In genomic region chr11:112464949-112465348, GRCh38 we compare ENCODE assay signal across 19 cellular contexts.
DNase-seq lines count a peak whose midpoint lies in the region; ATAC-seq and TF ChIP-seq lines count a peak whose summit lies in the region.
"Had no signal": no experiment of that assay in that cellular context is flagged by ENCODE, and none has a peak within 500 bp of the region (broad histone marks: within the 10 kb centered on the region; RNA-seq: fewer than 3 reads in every experiment).

No MANE protein-coding gene starts in this region.

- H3K27ac Mint-ChIP-seq in H9 = no peak overlapping the region
- peak overlapping the region; percentile 7 for H3K27ac Mint-ChIP-seq in nephron progenitor cell
- H3K27ac Mint-ChIP-seq: B cell; CD8-positive, alpha-beta T cell had no signal

- no peak overlapping the region for H2AFZ ChIP-seq in H9 (ENCODE audit: low read length)
- H2AFZ ChIP-seq in mammary epithelial cell (ENCODE audit: low read depth, low read length) = no peak overlapping the region
- no peak overlapping the region for H2AFZ ChIP-seq in OCI-LY7 (ENCODE audit: low read length)

- no peak overlapping the region for H3K27ac ChIP-seq in H9 (ENCODE audit: insufficient read length, low read depth, low read length)
- no peak overlapping the region for H3K27ac ChIP-seq in lower lobe of right lung
- no peak overlapping the region for H3K27ac ChIP-seq in mammary epithelial cell (ENCODE audit: insufficient read depth, low read depth, low read length)
- H3K27ac ChIP-seq in OCI-LY7 (ENCODE audit: low read depth, low read length, poor library complexity, severe bottlenecking) = no peak overlapping the region
- H3K27ac ChIP-seq: 22Rv1, BLaER1, C4-2B had no signal

- H3K4ac ChIP-seq in H9 (ENCODE audit: low read depth, low read length) = no peak overlapping the region

- WGBS in H9 (ENCODE audit: extremely low coverage, insufficient read length, low lambda C conversion rate) = no CpG with 5 or more reads among the region's 1 CpG
- WGBS in mammary epithelial cell (ENCODE audit: low coverage, missing lambda C conversion rate) = 79% methylated on average over 1 of the region's 1 CpG

- H2BK120ac ChIP-seq in H9 (ENCODE audit: low read depth, low read length, poor library complexity, severe bottlenecking) = no peak overlapping the region

- H3K27me3 Mint-ChIP-seq in H9 (ENCODE audit: low read depth) (no peaks in the 10 kb centered on the region; the same call in none of the 2 replicates), nephron progenitor cell (ENCODE audit: low read depth, poor library complexity) (peaks cover 22% of the 10 kb centered on the region)

- H3K9ac ChIP-seq in H9 (ENCODE audit: extremely low read depth, insufficient read length, low read length) (no peak overlapping the region), mammary epithelial cell (ENCODE audit: insufficient read depth, low read length) (no peak overlapping the region)
- H3K9ac ChIP-seq: BLaER1 had no signal

- in situ Hi-C loops in mammary epithelial cell (cut with MboI; ENCODE audit: low sequenced_read_pairs in 2 of 2) = no loop called here

- 0 out of 4 replicates have a peak, but pooled peaks cover 0 to 3% of the 10 kb centered on the region in 2 experiments for H3K4me1 Mint-ChIP-seq in H9
- peaks cover 13% of the 10 kb centered on the region for H3K4me1 Mint-ChIP-seq in nephron progenitor cell
- H3K4me1 Mint-ChIP-seq: B cell; CD4-positive, CD25-positive, alpha-beta regulatory T cell had no signal

- H2BK15ac ChIP-seq in H9 (ENCODE audit: low read depth, low read length) = no peak overlapping the region

- H3K36me3 ChIP-seq in lower lobe of right lung (no peaks in the 10 kb centered on the region), mammary epithelial cell (ENCODE audit: insufficient read depth, low read length) (no peaks in the 10 kb centered on the region), OCI-LY7 (ENCODE audit: insufficient read depth, low read length) (no peaks in the 10 kb centered on the region)
- H3K36me3 ChIP-seq: BLaER1 had no signal

- H3K27me3 ChIP-seq in H9 (ENCODE audit: insufficient read depth, low read length) = no peaks in the 10 kb centered on the region
- H3K27me3 ChIP-seq in lower lobe of right lung (ENCODE audit: low read depth) = no peaks in the 10 kb centered on the region
- H3K27me3 ChIP-seq in mammary epithelial cell (ENCODE audit: insufficient read depth, low read length) = no peaks in the 10 kb centered on the region
- H3K27me3 ChIP-seq: BLaER1 had no signal

- H3K4me3 ChIP-seq in lower lobe of right lung = no peak overlapping the region
- H3K4me3 ChIP-seq in mammary epithelial cell (replicated peaks in 1 of 3; ENCODE audit: insufficient read depth in 1 of 3, low read depth in 2 of 3, low read length in 3 of 3) = no peak overlapping the region
- H3K4me3 ChIP-seq in OCI-LY7 (ENCODE audit: low read depth, low read length, poor library complexity, severe bottlenecking) = no peak overlapping the region
- H3K4me3 ChIP-seq: BLaER1, GM12878 had no signal

- no peak overlapping the region for H3K23ac ChIP-seq in H9 (ENCODE audit: insufficient read length, low read depth, low read length)

- intact Hi-C loops in lower lobe of right lung (cut with DNase I) = no loop called here
- intact Hi-C loops in mammary epithelial cell (cut with micrococcal nuclease) = no loop called here
- intact Hi-C loops in OCI-LY7 (cut with micrococcal nuclease; ENCODE audit: unreplicated experiment) = no loop called here

- peak overlapping the region; percentile 47 for H4K8ac ChIP-seq in H9 (replicated peaks; ENCODE audit: insufficient read length, low read depth, low read length)

- no peak overlapping the region for H2BK5ac ChIP-seq in H9 (ENCODE audit: insufficient read length, low read length)

- dilution Hi-C loops in mammary epithelial cell (cut with HindIII; ENCODE audit: low sequenced_read_pairs) = no loop called here

- TF ChIP-seq CTCF in H9 (conservative IDR thresholded peaks at IDR 0.05) (no peak), lower lobe of right lung (IDR thresholded peaks at IDR 0.05) (no peak), nephron progenitor cell (IDR thresholded peaks at IDR 0.05) (no peak), mammary epithelial cell (conservative IDR thresholded peaks at IDR 0.05 in 1 of 2, IDR thresholded peaks at IDR 0.05 in 1 of 2; ENCODE audit: extremely low read depth in 1 of 2, insufficient read depth in 1 of 2, low read depth in 1 of 2, low read length in 2 of 2) (no peak), OCI-LY7 (conservative IDR thresholded peaks at IDR 0.05; ENCODE audit: low read length) (no peak)

- no TSS peak for BruUV-seq in mammary epithelial cell (replicated peaks; lab: Mats Ljungman, UMichigan)
- no TSS peak for BruUV-seq in OCI-LY7 (replicated peaks; lab: Mats Ljungman, UMichigan)

- DNase-seq in H9 = no peak
- no peak for DNase-seq in lower lobe of right lung
- no peak for DNase-seq in nephron progenitor cell
- DNase-seq in mammary epithelial cell = no peak
- no peak for DNase-seq in OCI-LY7 (ENCODE audit: low spot score)
- DNase-seq: CD4-positive, CD25-positive, alpha-beta regulatory T cell; CD8-positive, alpha-beta T cell; DMS153; DND-41; GDM1; GOT3; HCEC 1CT had no signal

- H3K4me1 ChIP-seq in H9 (ENCODE audit: insufficient read depth, low read length) (no peaks in the 10 kb centered on the region), lower lobe of right lung (no peaks in the 10 kb centered on the region), mammary epithelial cell (ENCODE audit: insufficient read depth, low read length) (no peaks in the 10 kb centered on the region), OCI-LY7 (ENCODE audit: insufficient read depth, low read length, poor library complexity, severe bottlenecking) (no peaks in the 10 kb centered on the region)
- H3K4me1 ChIP-seq: BLaER1 had no signal

- ATAC-seq in lower lobe of right lung (peak; percentile 76 to 82), GM18858 (IDR thresholded peaks at IDR 0.05; ENCODE audit: unreplicated experiment) (no peak)
- ATAC-seq: CD8-positive, alpha-beta T cell; GM12878 had no signal

- H3K14ac ChIP-seq in H9 (ENCODE audit: insufficient read depth, low read length) = no peak overlapping the region

- H3K9me3 ChIP-seq in H9 (ENCODE audit: control insufficient read depth, low read depth, low read length) (no peaks in the 10 kb centered on the region), lower lobe of right lung (no peaks in the 10 kb centered on the region), mammary epithelial cell (replicated peaks; ENCODE audit: insufficient read depth, low read length) (no peaks in the 10 kb centered on the region), OCI-LY7 (ENCODE audit: low read length) (no peaks in the 10 kb centered on the region)
- H3K9me3 ChIP-seq: Caco-2 had no signal

- CTCF ChIA-PET in mammary epithelial cell (lab: Charles Lee; ENCODE audit: low non-redundant PET) (no interaction called here), OCI-LY7 (lab: Charles Lee; ENCODE audit: unreplicated experiment) (no interaction called here)

- H3K79me2 ChIP-seq in H9 (ENCODE audit: insufficient read depth, low read length) = no peaks in the 10 kb centered on the region
- H3K79me2 ChIP-seq in mammary epithelial cell (ENCODE audit: insufficient read depth, low read length) = no peaks in the 10 kb centered on the region
- no peaks in the 10 kb centered on the region for H3K79me2 ChIP-seq in OCI-LY7 (ENCODE audit: insufficient read depth, low read depth, low read length)

- H3K36me3 Mint-ChIP-seq in H9 (ENCODE audit: insufficient read depth in 1 of 3, low read depth in 3 of 3) = no peaks in the 10 kb centered on the region
- H3K36me3 Mint-ChIP-seq in nephron progenitor cell (ENCODE audit: low read depth) = no peaks in the 10 kb centered on the region
- H3K36me3 Mint-ChIP-seq: CD4-positive, CD25-positive, alpha-beta regulatory T cell; CD8-positive, alpha-beta T cell had no signal

- no peak overlapping the region for H3T11ph ChIP-seq in H9 (ENCODE audit: low read length)

- H2AK5ac ChIP-seq in H9 (ENCODE audit: insufficient read length, low read length) = no peak overlapping the region

- H3K9me2 ChIP-seq in OCI-LY7 (ENCODE audit: insufficient read depth, low read length) = no peaks in the 10 kb centered on the region

- H4K20me1 ChIP-seq in H9 (ENCODE audit: control insufficient read depth, insufficient read depth, insufficient read length) = no peaks in the 10 kb centered on the region
- H4K20me1 ChIP-seq in mammary epithelial cell (ENCODE audit: insufficient read depth, low read length) = no peaks in the 10 kb centered on the region
- no peaks in the 10 kb centered on the region for H4K20me1 ChIP-seq in OCI-LY7 (ENCODE audit: insufficient read depth, low read length)
- H4K20me1 ChIP-seq: BLaER1 had no signal

- H2BK12ac ChIP-seq in H9 (ENCODE audit: insufficient read length, low read depth, low read length) = no peak overlapping the region

- H3K56ac ChIP-seq in H9 (ENCODE audit: insufficient read length, low read depth, low read length) = no peak overlapping the region

- no peak overlapping the region for H2BK20ac ChIP-seq in H9 (ENCODE audit: low read depth, low read length, poor library complexity, severe bottlenecking)

- H3K9me3 Mint-ChIP-seq in H9 = peaks cover 0 to 3% of the 10 kb centered on the region in 2 experiments; a peak in 1 of 5 replicates
- H3K9me3 Mint-ChIP-seq in nephron progenitor cell = peaks cover 18% of the 10 kb centered on the region
- H3K9me3 Mint-ChIP-seq: CD8-positive, alpha-beta T cell had no signal

- H3K4me3 Mint-ChIP-seq in H9 (no peak overlapping the region), nephron progenitor cell (no peak overlapping the region)
- H3K4me3 Mint-ChIP-seq: B cell; CD4-positive, CD25-positive, alpha-beta regulatory T cell; CD8-positive, alpha-beta T cell had no signal

- POLR2A ChIA-PET in OCI-LY7 (lab: Charles Lee) = no interaction called here

- no peak overlapping the region for H3K4me2 ChIP-seq in H9 (ENCODE audit: insufficient read depth, insufficient read length, low read length)
- H3K4me2 ChIP-seq in mammary epithelial cell (ENCODE audit: insufficient read depth, low read depth, low read length) = no peak overlapping the region
- H3K4me2 ChIP-seq in OCI-LY7 (ENCODE audit: low read length) = no peak overlapping the region
- H3K4me2 ChIP-seq: BLaER1 had no signal

- H3K18ac ChIP-seq in H9 (ENCODE audit: insufficient read length, low read depth, low read length) = no peak overlapping the region

- H3K23me2 ChIP-seq in H9 (ENCODE audit: insufficient read length, low read depth, low read length, poor library complexity, severe bottlenecking) = no peaks in the 10 kb centered on the region

- no peak overlapping the region for H4K5ac ChIP-seq in H9 (ENCODE audit: insufficient read length, low read depth, low read length)

- H3K79me1 ChIP-seq in H9 (ENCODE audit: insufficient read depth, low read depth, low read length, poor library complexity, severe bottlenecking) = no peaks in the 10 kb centered on the region

- no peak overlapping the region for H4K91ac ChIP-seq in H9 (ENCODE audit: insufficient read length, low read depth, low read length)
